Comparison of ENCODE assay signal across 11 cellular contexts in genomic region chr1:205442051-205442721, GRCh38. TPM values are rescaled to one million over a fixed set of nuclear protein-coding genes. Genes with fewer than 3 reads are reported as not detected.
DNase-seq lines count a peak whose midpoint lies in the region; ATAC-seq and TF ChIP-seq lines count a peak whose summit lies in the region.
"Had no signal": no experiment of that assay in that cellular context is flagged by ENCODE, and none has a peak within 500 bp of the region (broad histone marks: within the 10 kb centered on the region; RNA-seq: fewer than 3 reads in every experiment).

No MANE protein-coding gene starts in this region.

- H3K27me3 Mint-ChIP-seq in neural crest cell (ENCODE audit: low read depth): no peaks in the 10 kb centered on the region
- peaks cover 7% of the 10 kb centered on the region for H3K27me3 Mint-ChIP-seq in activated CD4-positive, alpha-beta T cell treated with anti-CD3 and anti-CD28 coated beads, Interleukin-2, amount 10 ng/mL, durations not matched to agents 24 days and 14 days

- no peak for TF ChIP-seq CTCF in neural crest cell (conservative IDR thresholded peaks at IDR 0.05)

- H3K4me3 Mint-ChIP-seq in neural crest cell: peak overlapping the region; percentile 70
- H3K4me3 Mint-ChIP-seq in activated CD4-positive, alpha-beta T cell treated with anti-CD3 and anti-CD28 coated beads, Interleukin-2, amount 10 ng/mL, durations not matched to agents 24 days and 14 days: no peak overlapping the region

- H3K4me1 Mint-ChIP-seq in neural crest cell: peaks cover 82% of the 10 kb centered on the region
- H3K4me1 Mint-ChIP-seq in activated CD4-positive, alpha-beta T cell treated with anti-CD3 and anti-CD28 coated beads, Interleukin-2, amount 10 ng/mL, durations not matched to agents 24 days and 14 days: peaks cover 22% of the 10 kb centered on the region

- H3K36me3 Mint-ChIP-seq in neural crest cell (ENCODE audit: low read depth): no peaks in the 10 kb centered on the region
- H3K36me3 Mint-ChIP-seq in activated CD4-positive, alpha-beta T cell treated with anti-CD3 and anti-CD28 coated beads, Interleukin-2, amount 10 ng/mL, durations not matched to agents 24 days and 14 days (ENCODE audit: low read depth): no peaks in the 10 kb centered on the region

- ATAC-seq in HG03135 (IDR thresholded peaks at IDR 0.05; ENCODE audit: unreplicated experiment) (no peak), HG03432 (IDR thresholded peaks at IDR 0.05; ENCODE audit: unreplicated experiment) (no peak)

- peak overlapping the region; percentile 96 for H3K27ac Mint-ChIP-seq in neural crest cell (ENCODE audit: unreplicated experiment)
- H3K27ac Mint-ChIP-seq in activated CD4-positive, alpha-beta T cell treated with anti-CD3 and anti-CD28 coated beads, Interleukin-2, amount 10 ng/mL, durations not matched to agents 24 days and 14 days: no peak overlapping the region

- intact Hi-C loops in activated CD4-positive, alpha-beta T cell treated with anti-CD3 and anti-CD28 coated beads, Interleukin-2, amount 10 ng/mL, durations not matched to agents 24 days and 14 days (cut with micrococcal nuclease): loop anchor here (5.0 kb wide), 1 partner anchor 45 kb away; no protein-coding TSS in a partner anchor

- H3K9me3 Mint-ChIP-seq in neural crest cell: no peaks in the 10 kb centered on the region
- no peaks in the 10 kb centered on the region for H3K9me3 Mint-ChIP-seq in activated CD4-positive, alpha-beta T cell treated with anti-CD3 and anti-CD28 coated beads, Interleukin-2, amount 10 ng/mL, durations not matched to agents 24 days and 14 days

- DNase-seq in DMS53 treated with DMSO at 0.1 percent for 48 hours (lab: John Stamatoyannopoulos, UW; ENCODE audit: unreplicated experiment) (peak; percentile 94), NCI-H146 (lab: John Stamatoyannopoulos, UW) (peak; percentile 85), dermis blood vessel endothelial cell (peak; percentile 60), neural crest cell (ENCODE audit: low read depth, low spot score) (no peak), LoVo (ENCODE audit: low spot score) (no peak)
- DNase-seq in activated CD4-positive, alpha-beta T cell treated with anti-CD3 and anti-CD28 coated beads, Interleukin-2, amount 10 ng/mL, durations not matched to agents 24 days and 14 days: no peak
- DNase-seq: IMR-90, T1000 had no signal

RNA-seq across cellular contexts. Expression of gene BLACAT1, which starts 13.7 kb away (rescaled TPM):
- total RNA-seq in dermis blood vessel endothelial cell (0.19 TPM in 1 of 2 replicates, not detected in the other), neural crest cell (3.8 and 3.9 TPM in 2 replicates)
- total RNA-seq in activated CD4-positive, alpha-beta T cell treated with anti-CD3 and anti-CD28 coated beads, Interleukin-2, amount 10 ng/mL, durations not matched to agents 24 days and 14 days: 0.16 and 0.17 TPM in 2 replicates
- total RNA-seq: NCI-H460 had no signal

RNA-seq across cellular contexts. Expression of gene LEMD1, which starts 20.3 kb away (rescaled TPM):
- total RNA-seq in dermis blood vessel endothelial cell (not detected in 2 replicates), neural crest cell (10.2 and 10.7 TPM in 2 replicates)
- total RNA-seq in activated CD4-positive, alpha-beta T cell treated with anti-CD3 and anti-CD28 coated beads, Interleukin-2, amount 10 ng/mL, durations not matched to agents 24 days and 14 days: 0.47 TPM in 1 of 2 replicates, not detected in the other
- total RNA-seq: IMR-90, NCI-H460 had no signal

Comparison
In these comparisons a context has a peak if more than half of its experiments do, and no peak if none do; other contexts are left out.
1. DNase-seq: peak in DMS53 treated with DMSO at 0.1 percent for 48 hours (single experiment), NCI-H146 (single experiment) and dermis blood vessel endothelial cell (single experiment); none in neural crest cell (single experiment), activated CD4-positive, alpha-beta T cell treated with anti-CD3 and anti-CD28 coated beads, Interleukin-2, amount 10 ng/mL, durations not matched to agents 24 days and 14 days (single experiment) and LoVo (single experiment).